10 cellular contexts compared by ENCODE assay signal in genomic region chr12:119780786-119781434, GRCh38.
DNase-seq lines count a peak whose midpoint lies in the region; ATAC-seq, FAIRE-seq and TF ChIP-seq lines count a peak whose summit lies in the region.
"Had no signal": no experiment of that assay in that cellular context is flagged by ENCODE, and none has a peak within 500 bp of the region (broad histone marks: within the 10 kb centered on the region; RNA-seq: fewer than 3 reads in every experiment).

No MANE protein-coding gene starts in this region.

- TF ChIP-seq CTCF in neural crest cell (conservative IDR thresholded peaks at IDR 0.05): peak; percentile 85

- peaks cover 26% of the 10 kb centered on the region for H3K36me3 Mint-ChIP-seq in activated naive CD4-positive, alpha-beta T cell treated with anti-CD3 and anti-CD28 coated beads for 36 hours (ENCODE audit: low read depth)
- peaks cover 8 to 35% of the 10 kb centered on the region in 2 donors for H3K36me3 Mint-ChIP-seq in activated naive CD4-positive, alpha-beta T cell treated with anti-CD3 and anti-CD28 coated beads, Interleukin-2, amount 50 U/mL, for 72 hours
- H3K36me3 Mint-ChIP-seq in neural crest cell (ENCODE audit: low read depth): peaks cover 15% of the 10 kb centered on the region

- intact Hi-C loops in activated naive CD4-positive, alpha-beta T cell treated with anti-CD3 and anti-CD28 coated beads for 36 hours (cut with micrococcal nuclease): no loop called here

- H3K27ac Mint-ChIP-seq in activated naive CD4-positive, alpha-beta T cell treated with anti-CD3 and anti-CD28 coated beads for 36 hours: no peak overlapping the region
- no peak overlapping the region for H3K27ac Mint-ChIP-seq in activated naive CD4-positive, alpha-beta T cell treated with anti-CD3 and anti-CD28 coated beads, Interleukin-2, amount 50 U/mL, for 72 hours
- H3K27ac Mint-ChIP-seq in neural crest cell (ENCODE audit: unreplicated experiment): no peak overlapping the region

- peaks cover 8% of the 10 kb centered on the region for H3K4me1 Mint-ChIP-seq in activated naive CD4-positive, alpha-beta T cell treated with anti-CD3 and anti-CD28 coated beads for 36 hours (ENCODE audit: low read depth)
- H3K4me1 Mint-ChIP-seq in neural crest cell: peaks cover 4% of the 10 kb centered on the region
- H3K4me1 Mint-ChIP-seq: activated naive CD4-positive, alpha-beta T cell treated with anti-CD3 and anti-CD28 coated beads, Interleukin-2, amount 50 U/mL, for 24 hours had no signal

- H3K27me3 Mint-ChIP-seq in activated naive CD4-positive, alpha-beta T cell treated with anti-CD3 and anti-CD28 coated beads for 36 hours (ENCODE audit: low read depth): no peaks in the 10 kb centered on the region
- no peaks in the 10 kb centered on the region for H3K27me3 Mint-ChIP-seq in neural crest cell (ENCODE audit: low read depth)
- H3K27me3 Mint-ChIP-seq: activated naive CD4-positive, alpha-beta T cell treated with anti-CD3 and anti-CD28 coated beads, Interleukin-2, amount 50 U/mL, for 24 hours had no signal

- no peak for ATAC-seq in activated naive CD4-positive, alpha-beta T cell treated with anti-CD3 and anti-CD28 coated beads, Interleukin-2, amount 50 U/mL, for 72 hours
- ATAC-seq in HG02588 (IDR thresholded peaks at IDR 0.05; ENCODE audit: unreplicated experiment): no peak
- no peak for ATAC-seq in GM19023 (IDR thresholded peaks at IDR 0.05; ENCODE audit: unreplicated experiment)

- H3K4me3 Mint-ChIP-seq in activated naive CD4-positive, alpha-beta T cell treated with anti-CD3 and anti-CD28 coated beads for 36 hours: no peak overlapping the region
- no peak overlapping the region for H3K4me3 Mint-ChIP-seq in neural crest cell
- H3K4me3 Mint-ChIP-seq: activated naive CD4-positive, alpha-beta T cell treated with anti-CD3 and anti-CD28 coated beads, Interleukin-2, amount 50 U/mL, for 24 hours had no signal

- H3K9me3 Mint-ChIP-seq in activated naive CD4-positive, alpha-beta T cell treated with anti-CD3 and anti-CD28 coated beads for 36 hours: peaks cover 2% of the 10 kb centered on the region
- no peaks in the 10 kb centered on the region for H3K9me3 Mint-ChIP-seq in activated naive CD4-positive, alpha-beta T cell treated with anti-CD3 and anti-CD28 coated beads, Interleukin-2, amount 50 U/mL, for 72 hours
- no peaks in the 10 kb centered on the region for H3K9me3 Mint-ChIP-seq in neural crest cell
- H3K9me3 Mint-ChIP-seq: activated naive CD4-positive, alpha-beta T cell treated with anti-CD3 and anti-CD28 coated beads, Interleukin-2, amount 50 U/mL, for 24 hours had no signal

- FAIRE-seq in endometrium (lab: Jason Lieb, UNC): peak; percentile 15
- FAIRE-seq: GM18507 had no signal

- peak; percentile 9 for DNase-seq in activated naive CD4-positive, alpha-beta T cell treated with anti-CD3 and anti-CD28 coated beads for 36 hours
- no peak for DNase-seq in activated naive CD4-positive, alpha-beta T cell treated with anti-CD3 and anti-CD28 coated beads, Interleukin-2, amount 50 U/mL, for 72 hours (ENCODE audit: low spot score in 2 of 2)
- DNase-seq in NCI-H2227 treated with DMSO at 0.1 percent for 48 hours (lab: John Stamatoyannopoulos, UW) (peak; percentile 37), neural crest cell (ENCODE audit: low read depth, low spot score) (peak; percentile 14), NCI-H1048 (lab: John Stamatoyannopoulos, UW) (no peak)

- CTCF ChIA-PET in activated naive CD4-positive, alpha-beta T cell treated with anti-CD3 and anti-CD28 coated beads for 36 hours (lab: Charles Lee): interaction anchor here (0.7 to 1.9 kb wide), 2 partner anchors 12 to 13 kb away, joined by 3 to 5 read pairs; no protein-coding TSS in a partner anchor

Comparison
In these comparisons a context has a peak if more than half of its experiments do, and no peak if none do; other contexts are left out.
1. DNase-seq: peak in activated naive CD4-positive, alpha-beta T cell treated with anti-CD3 and anti-CD28 coated beads for 36 hours (single experiment), NCI-H2227 treated with DMSO at 0.1 percent for 48 hours (single experiment) and neural crest cell (single experiment); none in activated naive CD4-positive, alpha-beta T cell treated with anti-CD3 and anti-CD28 coated beads, Interleukin-2, amount 50 U/mL, for 72 hours (0 of 2) and NCI-H1048 (single experiment).